In genomic region chr6:130269969-130270635, GRCh38 we compare ENCODE assay signal across 13 cellular contexts. TPM values are rescaled to one million over a fixed set of nuclear protein-coding genes. Genes with fewer than 3 reads are reported as not detected.
DNase-seq lines count a peak whose midpoint lies in the region; ATAC-seq lines count a peak whose summit lies in the region.
"Had no signal": no experiment of that assay in that cellular context is flagged by ENCODE, and none has a peak within 500 bp of the region (broad histone marks: within the 10 kb centered on the region; RNA-seq: fewer than 3 reads in every experiment).

No MANE protein-coding gene starts in this region.

- intact Hi-C loops in cardiac septum (cut with DNase I) = no loop called here

- peak; percentile 87 for ATAC-seq in GM18502 (IDR thresholded peaks at IDR 0.05; ENCODE audit: poor library complexity, unreplicated experiment)
- ATAC-seq in GM19463 (IDR thresholded peaks at IDR 0.05; ENCODE audit: unreplicated experiment) = peak; percentile 93
- ATAC-seq in HG02885 (IDR thresholded peaks at IDR 0.05; ENCODE audit: poor library complexity, unreplicated experiment) = peak; percentile 86
- peak; percentile 88 for ATAC-seq in HG03521 (IDR thresholded peaks at IDR 0.05; ENCODE audit: unreplicated experiment)
- ATAC-seq: activated CD4-positive, alpha-beta T cell treated with anti-CD3 and anti-CD28 coated beads for 36 hours; gastroesophageal sphincter had no signal

- DNase-seq in OCI-M2 (lab: John Stamatoyannopoulos, UW; ENCODE audit: unreplicated experiment) (no peak), NCI-H187 treated with DMSO at 0.1 percent for 48 hours (lab: John Stamatoyannopoulos, UW) (no peak), cardiac septum (ENCODE audit: low spot score) (no peak), hippocampal formation (lab: John Stamatoyannopoulos, UW) (no peak)
- DNase-seq: activated CD4-positive, alpha-beta T cell treated with anti-CD3 and anti-CD28 coated beads for 36 hours; DMS79; Peyer's patch had no signal

RNA-seq across cellular contexts. Expression of gene SAMD3, which starts 47.4 kb away (rescaled TPM):
- 0.22 TPM for total RNA-seq in cardiac septum
- total RNA-seq: ascending aorta had no signal
